Comparison of ENCODE assay signal across 15 cellular contexts in genomic region chr11:27408231-27408630, GRCh38. TPM values are rescaled to one million over a fixed set of nuclear protein-coding genes. Genes with fewer than 3 reads are reported as not detected.
DNase-seq lines count a peak whose midpoint lies in the region; ATAC-seq and TF ChIP-seq lines count a peak whose summit lies in the region.
"Had no signal": no experiment of that assay in that cellular context is flagged by ENCODE, and none has a peak within 500 bp of the region (broad histone marks: within the 10 kb centered on the region; RNA-seq: fewer than 3 reads in every experiment).

No MANE protein-coding gene starts in this region.

- H3K27me3 ChIP-seq in right atrium auricular region (no peaks in the 10 kb centered on the region), heart left ventricle (no peaks in the 10 kb centered on the region), Panc1 (ENCODE audit: control insufficient read depth, insufficient read depth, low read length) (no peaks in the 10 kb centered on the region), esophagus squamous epithelium (no peaks in the 10 kb centered on the region), subcutaneous abdominal adipose tissue (ENCODE audit: control insufficient read depth in 5 of 5, insufficient read depth in 4 of 5, low read length in 5 of 5) (no peaks in the 10 kb centered on the region), prostate gland (replicated peaks; ENCODE audit: insufficient read depth) (no peaks in the 10 kb centered on the region)
- H3K27me3 ChIP-seq: BE2C had no signal

- no TSS peak for BruUV-seq in Panc1 (replicated peaks; lab: Mats Ljungman, UMichigan)

- H3K9ac ChIP-seq in subcutaneous abdominal adipose tissue (ENCODE audit: low read length in 5 of 5) = peak overlapping the region in 1 of 5 donors; percentile 50

- POLR2A ChIA-PET in Panc1 (lab: Charles Lee) = no interaction called here

- H3K36me3 ChIP-seq in right atrium auricular region = no peaks in the 10 kb centered on the region
- no peaks in the 10 kb centered on the region for H3K36me3 ChIP-seq in heart left ventricle
- H3K36me3 ChIP-seq in Panc1 (ENCODE audit: control insufficient read depth, insufficient read depth, low read length) = no peaks in the 10 kb centered on the region
- no peaks in the 10 kb centered on the region for H3K36me3 ChIP-seq in esophagus squamous epithelium
- peaks cover 0 to 2% (median 0%) of the 10 kb centered on the region in 5 donors for H3K36me3 ChIP-seq in subcutaneous abdominal adipose tissue (ENCODE audit: control insufficient read depth in 5 of 5, insufficient read depth in 5 of 5, low read length in 5 of 5)
- no peaks in the 10 kb centered on the region for H3K36me3 ChIP-seq in prostate gland
- H3K36me3 ChIP-seq: BE2C had no signal

- in situ Hi-C loops in Panc1 (cut with HindIII; ENCODE audit: low pct_unique_long_range_greater_than_20kb, low sequenced_read_pairs) = no loop called here

- no peak for TF ChIP-seq POLR2A in heart left ventricle (IDR thresholded peaks at IDR 0.05)
- no peak for TF ChIP-seq POLR2A in esophagus squamous epithelium (IDR thresholded peaks at IDR 0.05)
- no peak for TF ChIP-seq POLR2A in prostate gland (IDR thresholded peaks at IDR 0.05)

- ATAC-seq in heart left ventricle (no peak), Panc1 (no peak)
- ATAC-seq: HepG2 had no signal

- H3K9me3 ChIP-seq in right atrium auricular region = no peaks in the 10 kb centered on the region
- H3K9me3 ChIP-seq in heart left ventricle = no peaks in the 10 kb centered on the region
- H3K9me3 ChIP-seq in Panc1 (ENCODE audit: control insufficient read depth, insufficient read depth, low read depth, low read length) = no peaks in the 10 kb centered on the region
- H3K9me3 ChIP-seq in esophagus squamous epithelium = no peaks in the 10 kb centered on the region
- H3K9me3 ChIP-seq in subcutaneous abdominal adipose tissue (ENCODE audit: control insufficient read depth in 5 of 5, low read length in 5 of 5) = no peaks in the 10 kb centered on the region
- no peaks in the 10 kb centered on the region for H3K9me3 ChIP-seq in prostate gland
- H3K9me3 ChIP-seq: BE2C, HAP-1 had no signal

- CTCF ChIA-PET in Panc1 (lab: Charles Lee) = no interaction called here

- TF ChIP-seq CTCF in right atrium auricular region (IDR thresholded peaks at IDR 0.05) = no peak
- TF ChIP-seq CTCF in heart left ventricle (IDR thresholded peaks at IDR 0.05) = no peak
- no peak for TF ChIP-seq CTCF in Panc1 (IDR thresholded peaks at IDR 0.05)
- TF ChIP-seq CTCF in esophagus squamous epithelium (IDR thresholded peaks at IDR 0.05) = no peak
- no peak for TF ChIP-seq CTCF in prostate gland (IDR thresholded peaks at IDR 0.05)

- H3K4me3 ChIP-seq in right atrium auricular region = no peak overlapping the region
- H3K4me3 ChIP-seq in heart left ventricle = no peak overlapping the region
- no peak overlapping the region for H3K4me3 ChIP-seq in Panc1 (ENCODE audit: low read depth in 2 of 2, low read length in 2 of 2)
- no peak overlapping the region for H3K4me3 ChIP-seq in esophagus squamous epithelium
- no peak overlapping the region for H3K4me3 ChIP-seq in subcutaneous abdominal adipose tissue (ENCODE audit: low read depth in 1 of 5, low read length in 5 of 5)
- no peak overlapping the region for H3K4me3 ChIP-seq in prostate gland
- H3K4me3 ChIP-seq: HAP-1 had no signal

- DNase-seq in right atrium auricular region (ENCODE audit: low spot score) = no peak
- no peak for DNase-seq in heart left ventricle
- DNase-seq in Panc1 (ENCODE audit: low read depth, low spot score) = no peak
- no peak for DNase-seq in esophagus squamous epithelium (lab: John Stamatoyannopoulos, UW)
- DNase-seq in NAMALWA (ENCODE audit: low spot score) = no peak
- no peak for DNase-seq in cerebellar nuclear complex (lab: John Stamatoyannopoulos, UW)
- no peak for DNase-seq in prostate gland (ENCODE audit: low spot score)
- DNase-seq: BE2C; CD4-positive, alpha-beta memory T cell; DMS79 treated with DMSO at 0.1 percent for 48 hours; EL had no signal

- H3K27ac ChIP-seq in right atrium auricular region = peak overlapping the region; percentile 23 to 61
- H3K27ac ChIP-seq in heart left ventricle = peak overlapping the region in 2 of 12 donors; percentile 13 to 49
- 0 out of 2 replicates have a peak overlapping the region, but pooled peaks have one; percentile 24 for H3K27ac ChIP-seq in Panc1 (ENCODE audit: low read length)
- peak overlapping the region in 3 of 4 donors; percentile 5 to 51 (median 19) for H3K27ac ChIP-seq in esophagus squamous epithelium
- peak overlapping the region; percentile 3 for H3K27ac ChIP-seq in subcutaneous abdominal adipose tissue (ENCODE audit: low read depth, low read length)
- H3K27ac ChIP-seq in prostate gland = no peak overlapping the region
- H3K27ac ChIP-seq: C4-2B had no signal

- peaks cover 0 to 31% of the 10 kb centered on the region in 2 donors for H3K4me1 ChIP-seq in right atrium auricular region
- peaks cover 0 to 54% (median 7%) of the 10 kb centered on the region in 12 donors for H3K4me1 ChIP-seq in heart left ventricle
- peaks cover 3% of the 10 kb centered on the region for H3K4me1 ChIP-seq in Panc1 (ENCODE audit: control insufficient read depth, insufficient read depth, low read length)
- peaks cover 0 to 50% (median 0%) of the 10 kb centered on the region in 3 donors for H3K4me1 ChIP-seq in esophagus squamous epithelium
- H3K4me1 ChIP-seq in subcutaneous abdominal adipose tissue (ENCODE audit: control insufficient read depth in 5 of 5, insufficient read depth in 5 of 5, low read length in 5 of 5) = peaks cover 0 to 36% (median 17%) of the 10 kb centered on the region in 5 donors
- H3K4me1 ChIP-seq in prostate gland (replicated peaks) = no peaks in the 10 kb centered on the region
- H3K4me1 ChIP-seq: BE2C, HAP-1 had no signal

- intact Hi-C loops in heart left ventricle (cut with DNase I) (no loop called here), Panc1 (cut with micrococcal nuclease; ENCODE audit: unreplicated experiment) (no loop called here), esophagus squamous epithelium (cut with DNase I) (no loop called here), prostate gland (cut with DNase I) (no loop called here)

RNA-seq across cellular contexts. Expression of gene CCDC34, which starts 45.2 kb away (rescaled TPM):
- 1 to 10 TPM in 1 of 2 donors, not detected in 1; 2.6 TPM for total RNA-seq in right atrium auricular region
- 1 to 10 TPM; 1.1 to 8.3 (median 3.2) TPM for total RNA-seq in heart left ventricle
- 1 to 10 TPM; 1.3 to 3.0 TPM for polyA plus RNA-seq in heart left ventricle
- total RNA-seq in Panc1 (2021; ENCODE audit: unreplicated experiment) = 28.3 TPM
- 21.2 TPM for polyA plus RNA-seq in Panc1 (2012; ENCODE audit: insufficient read length)
- total RNA-seq in esophagus squamous epithelium = 10 to 100 TPM in 1 of 4 donors, 1 to 10 TPM in 3; 1.3 to 10.4 (median 5.2) TPM
- 1 to 10 TPM; 5.7 to 6.7 TPM for total RNA-seq in prostate gland

Comparison
In these comparisons a context has a peak if more than half of its experiments do, and no peak if none do; other contexts are left out.
1. H3K27ac ChIP-seq: peak in right atrium auricular region (2 of 2), Panc1 (single experiment), esophagus squamous epithelium (3 of 4) and subcutaneous abdominal adipose tissue (single experiment); none in prostate gland (0 of 2).